16 cellular contexts compared by ENCODE assay signal in the genomic region with DNA sequence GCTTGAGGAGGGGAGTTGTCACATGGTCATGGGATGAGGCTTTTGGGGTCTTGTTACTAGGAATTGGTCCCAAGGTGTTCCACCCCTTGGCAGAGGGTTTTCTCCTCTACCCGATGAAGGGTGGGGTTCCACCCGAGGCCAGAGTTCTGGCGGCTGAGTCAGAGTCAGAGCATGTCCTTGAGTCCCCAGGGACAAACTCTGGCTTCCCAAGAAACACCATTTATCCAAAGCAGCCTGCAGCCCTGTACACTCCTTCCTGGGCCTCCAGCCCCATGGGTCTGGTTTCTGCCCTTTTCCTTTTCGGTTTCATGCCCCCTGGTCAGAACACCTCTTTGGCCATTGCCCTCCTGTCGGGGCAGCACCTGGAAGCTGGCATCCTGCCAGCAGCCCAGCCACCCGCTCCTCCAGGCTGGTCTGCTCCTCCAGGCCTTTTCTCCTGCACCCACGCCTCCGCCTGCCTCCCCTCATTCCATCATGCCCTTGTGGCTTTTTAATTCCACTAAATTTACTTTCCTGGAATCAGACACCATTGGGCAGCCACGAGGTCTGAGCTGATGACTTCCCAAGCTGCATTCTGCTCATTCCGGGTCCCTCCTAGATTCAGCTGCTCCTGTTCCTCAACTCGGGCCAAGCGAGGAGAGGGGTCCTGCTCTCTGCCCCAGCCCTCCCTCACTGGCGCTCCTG.
DNase-seq lines count a peak whose midpoint lies in the region; TF ChIP-seq lines count a peak whose summit lies in the region.
"Had no signal": no experiment of that assay in that cellular context is flagged by ENCODE, and none has a peak within 500 bp of the region (broad histone marks: within the 10 kb centered on the region; RNA-seq: fewer than 3 reads in every experiment).

No MANE protein-coding gene starts in this region.

- H3K4me2 ChIP-seq in neuronal stem cell (ENCODE audit: insufficient read depth, low read length, poor library complexity, severe bottlenecking) = no peak overlapping the region

- H4K8ac ChIP-seq in neuronal stem cell (ENCODE audit: low read depth, low read length) = no peak overlapping the region

- TF ChIP-seq POLR2A in breast epithelium (IDR thresholded peaks at IDR 0.05) = no peak
- TF ChIP-seq POLR2A in prostate gland (IDR thresholded peaks at IDR 0.05) = no peak

- intact Hi-C loops in breast epithelium (cut with DNase I; ENCODE audit: low total_unique reads) = no loop called here
- intact Hi-C loops in prostate gland (cut with DNase I) = no loop called here

- H3K79me1 ChIP-seq in neuronal stem cell (ENCODE audit: low read depth, low read length) = no peaks in the 10 kb centered on the region

- peak overlapping the region; percentile 100 for H3K27ac Mint-ChIP-seq in HFFc6
- H3K27ac Mint-ChIP-seq: activated naive CD8-positive, alpha-beta T cell; CD4-positive, CD25-positive, alpha-beta regulatory T cell; stimulated activated naive CD8-positive, alpha-beta T cell treated with anti-CD3 and anti-CD28 coated beads, Interleukin-15, amount 100 ng/mL, for 72 hours; T-cell had no signal

- H3K14ac ChIP-seq in neuronal stem cell (ENCODE audit: low read length) = no peak overlapping the region

- peaks cover 1% of the 10 kb centered on the region; the same call in 1 of the 2 replicates for H3K27me3 Mint-ChIP-seq in HFFc6 (ENCODE audit: insufficient read depth)
- H3K27me3 Mint-ChIP-seq: activated naive CD8-positive, alpha-beta T cell; CD4-positive, CD25-positive, alpha-beta regulatory T cell had no signal

- H3K18ac ChIP-seq in neuronal stem cell (ENCODE audit: low read length) = no peak overlapping the region

- H2BK120ac ChIP-seq in neuronal stem cell (ENCODE audit: low read depth, low read length) = no peak overlapping the region

- no peak overlapping the region for H3K4me3 Mint-ChIP-seq in HFFc6
- H3K4me3 Mint-ChIP-seq: activated naive CD8-positive, alpha-beta T cell; CD4-positive, CD25-positive, alpha-beta regulatory T cell; naive thymus-derived CD8-positive, alpha-beta T cell; stimulated activated naive CD8-positive, alpha-beta T cell treated with anti-CD3 and anti-CD28 coated beads, Interleukin-15, amount 100 ng/mL, for 72 hours; T-cell had no signal

- H3K9ac ChIP-seq in neuronal stem cell (ENCODE audit: low read depth, low read length, poor library complexity) = no peak overlapping the region

- DNase-seq in AG08395 (ENCODE audit: low spot score) = peak; percentile 92
- DNase-seq in HFFc6 = no peak
- peak in 1 of 2 donors; percentile 53 for DNase-seq in breast epithelium (ENCODE audit: low spot score in 2 of 2)
- DNase-seq in neuronal stem cell (ENCODE audit: low spot score) = no peak
- no peak for DNase-seq in prostate gland (ENCODE audit: low spot score)
- no peak for DNase-seq in RPMI8226
- DNase-seq in NCI-H526 (lab: John Stamatoyannopoulos, UW) = no peak
- no peak for DNase-seq in activated effector memory CD4-positive, alpha-beta T cell treated with Interleukin-2 at 50 U/mL for 16 hours
- DNase-seq: activated CD4-positive, alpha-beta T cell treated with anti-CD3 and anti-CD28 coated beads, Interleukin-2, amount 50 U/mL, for 48 hours; CD4-positive, CD25-positive, alpha-beta regulatory T cell; naive thymus-derived CD8-positive, alpha-beta T cell; NCI-H82; stimulated activated CD4-positive, alpha-beta T cell treated with anti-CD3 and anti-CD28 coated beads, Interleukin-1b, Interleukin-23, amount 100 ng/mL, for 48 hours; stimulated activated naive CD8-positive, alpha-beta T cell treated with anti-CD3 and anti-CD28 coated beads, Interleukin-15, amount 100 ng/mL, for 72 hours; T-cell had no signal

- H2BK12ac ChIP-seq in neuronal stem cell (ENCODE audit: low read length) = no peak overlapping the region

- peaks cover 38% of the 10 kb centered on the region for H3K4me1 Mint-ChIP-seq in HFFc6 (ENCODE audit: low read depth)
- H3K4me1 Mint-ChIP-seq: CD4-positive, CD25-positive, alpha-beta regulatory T cell; naive thymus-derived CD8-positive, alpha-beta T cell; stimulated activated naive CD8-positive, alpha-beta T cell treated with anti-CD3 and anti-CD28 coated beads, Interleukin-15, amount 100 ng/mL, for 72 hours; T-cell had no signal

- H4K91ac ChIP-seq in neuronal stem cell (ENCODE audit: low read depth, low read length, poor library complexity) = no peak overlapping the region

- H3K4me1 ChIP-seq in breast epithelium (peaks cover 0 to 7% of the 10 kb centered on the region in 2 donors), neuronal stem cell (ENCODE audit: control insufficient read depth in 2 of 2, insufficient read depth in 1 of 2, low read depth in 1 of 2, low read length in 2 of 2) (peaks cover 0 to 6% of the 10 kb centered on the region in 2 donors), prostate gland (replicated peaks) (no peaks in the 10 kb centered on the region)

- H2BK5ac ChIP-seq in neuronal stem cell (ENCODE audit: low read length) = peak overlapping the region; percentile 18

- no peaks in the 10 kb centered on the region for H3K9me3 ChIP-seq in breast epithelium
- no peaks in the 10 kb centered on the region for H3K9me3 ChIP-seq in neuronal stem cell (replicated peaks in 1 of 2; ENCODE audit: control insufficient read depth in 2 of 2, insufficient read depth in 1 of 2, low read depth in 1 of 2, low read length in 2 of 2)
- H3K9me3 ChIP-seq in prostate gland = no peaks in the 10 kb centered on the region

- H2BK15ac ChIP-seq in neuronal stem cell (ENCODE audit: low read length) = no peak overlapping the region

- TF ChIP-seq CTCF in HFFc6 (IDR thresholded peaks at IDR 0.05) (no peak), breast epithelium (IDR thresholded peaks at IDR 0.05) (no peak), prostate gland (IDR thresholded peaks at IDR 0.05) (no peak)

- H3K27me3 ChIP-seq in breast epithelium = no peaks in the 10 kb centered on the region
- peaks cover 0 to 10% (median 0%) of the 10 kb centered on the region in 3 experiments for H3K27me3 ChIP-seq in neuronal stem cell (ENCODE audit: control insufficient read depth in 3 of 3, insufficient read depth in 3 of 3, low read depth in 1 of 3, low read length in 3 of 3)
- H3K27me3 ChIP-seq in prostate gland (replicated peaks; ENCODE audit: insufficient read depth) = no peaks in the 10 kb centered on the region

- H3K27ac ChIP-seq in breast epithelium (peak overlapping the region; percentile 20 to 51), neuronal stem cell (replicated peaks; ENCODE audit: low read length) (no peak overlapping the region), prostate gland (no peak overlapping the region)

- no peaks in the 10 kb centered on the region for H3K9me3 Mint-ChIP-seq in HFFc6
- H3K9me3 Mint-ChIP-seq: naive thymus-derived CD8-positive, alpha-beta T cell; stimulated activated naive CD8-positive, alpha-beta T cell treated with anti-CD3 and anti-CD28 coated beads, Interleukin-15, amount 100 ng/mL, for 72 hours; T-cell had no signal

- no peak overlapping the region for H3K23ac ChIP-seq in neuronal stem cell (ENCODE audit: low read depth, low read length, poor library complexity)

- no peak overlapping the region for H3K4ac ChIP-seq in neuronal stem cell (ENCODE audit: low read length)

- no peaks in the 10 kb centered on the region for H3K36me3 ChIP-seq in breast epithelium
- H3K36me3 ChIP-seq in neuronal stem cell (replicated peaks in 1 of 2; ENCODE audit: control insufficient read depth in 2 of 2, insufficient read depth in 2 of 2, low read length in 2 of 2) = no peaks in the 10 kb centered on the region
- no peaks in the 10 kb centered on the region for H3K36me3 ChIP-seq in prostate gland

- H2AK5ac ChIP-seq in neuronal stem cell (ENCODE audit: low read depth, low read length) = no peak overlapping the region

- no peak overlapping the region for H2AFZ ChIP-seq in neuronal stem cell (ENCODE audit: low read length)

- no peak overlapping the region for H3K4me3 ChIP-seq in breast epithelium
- H3K4me3 ChIP-seq in neuronal stem cell (ENCODE audit: low read length in 2 of 2) = no peak overlapping the region
- no peak overlapping the region for H3K4me3 ChIP-seq in prostate gland

- no peaks in the 10 kb centered on the region for H3K36me3 Mint-ChIP-seq in HFFc6 (ENCODE audit: low read depth)
- H3K36me3 Mint-ChIP-seq: activated naive CD8-positive, alpha-beta T cell; CD4-positive, CD25-positive, alpha-beta regulatory T cell; naive thymus-derived CD8-positive, alpha-beta T cell; T-cell had no signal

- WGBS in neuronal stem cell (ENCODE audit: extremely low coverage in 2 of 2, insufficient read length in 2 of 2, insufficient replicate concordance in 1 of 2), 2 donors = no CpG with 5 or more reads among the region's 13 CpGs
- WGBS in prostate gland = 74% methylated on average over 13 of the region's 13 CpGs

Comparison
In these comparisons a context has a peak if more than half of its experiments do, and no peak if none do; other contexts are left out.
1. H3K27ac ChIP-seq: peak in breast epithelium (2 of 2); none in neuronal stem cell (single experiment) and prostate gland (0 of 2).